In genomic region chr3:85259748-85260147, GRCh38 we compare ENCODE assay signal across 25 cellular contexts.
"Had no signal": no experiment of that assay in that cellular context is flagged by ENCODE, and none has a peak within 500 bp of the region (broad histone marks: within the 10 kb centered on the region; RNA-seq: fewer than 3 reads in every experiment).

No MANE protein-coding gene starts in this region.

- H3K36me3 Mint-ChIP-seq: activated naive CD4-positive, alpha-beta T cell treated with anti-CD3 and anti-CD28 coated beads, Interleukin-2, amount 50 U/mL, for 24 hours; IgD-negative memory B cell had no signal

- H3K4me3 Mint-ChIP-seq: activated CD8-positive, alpha-beta T cell treated with anti-CD3 and anti-CD28 coated beads for 36 hours; activated naive CD4-positive, alpha-beta T cell treated with anti-CD3 and anti-CD28 coated beads, Interleukin-2, amount 50 U/mL, for 24 hours; activated T-cell treated with anti-CD3 and anti-CD28 coated beads, Interleukin-2, amount 50 U/mL, for 24 hours; activated T-helper 1 cell treated with anti-CD3 and anti-CD28 coated beads, Interleukin-12 subunit alpha, Interleukin-12 subunit beta, Interleukin-2, Interleukin-4 antibody, amounts not matched to agents 30 ng/mL and 10 ng/mL and 1 ng/mL, durations not matched to agents 14 hours and 24 hours and 36 hours; IgD-negative memory B cell had no signal

- H3K9me3 Mint-ChIP-seq: activated naive CD4-positive, alpha-beta T cell treated with anti-CD3 and anti-CD28 coated beads, Interleukin-2, amount 50 U/mL, for 24 hours; activated T-helper 1 cell treated with anti-CD3 and anti-CD28 coated beads, Interleukin-12 subunit alpha, Interleukin-12 subunit beta, Interleukin-2, Interleukin-4 antibody, amounts not matched to agents 30 ng/mL and 10 ng/mL and 1 ng/mL, durations not matched to agents 14 hours and 24 hours and 36 hours had no signal

- H3K4me1 Mint-ChIP-seq: activated naive CD4-positive, alpha-beta T cell treated with anti-CD3 and anti-CD28 coated beads, Interleukin-2, amount 50 U/mL, for 24 hours had no signal

- H3K36me3 ChIP-seq: SJCRH30 had no signal

- H3K27me3 Mint-ChIP-seq: activated CD8-positive, alpha-beta T cell treated with anti-CD3 and anti-CD28 coated beads for 36 hours; activated naive CD4-positive, alpha-beta T cell treated with anti-CD3 and anti-CD28 coated beads, Interleukin-2, amount 50 U/mL, for 24 hours; activated T-cell treated with anti-CD3 and anti-CD28 coated beads, Interleukin-2, amount 50 U/mL, for 24 hours; IgD-negative memory B cell had no signal

- H3K27ac ChIP-seq: body of pancreas, PC-9, SJCRH30 had no signal

- H3K9ac ChIP-seq: SK-N-SH had no signal

- H3K4me3 ChIP-seq: body of pancreas, PC-9, SJCRH30 had no signal

- ATAC-seq: activated CD4-positive, CD25-positive, alpha-beta regulatory T cell treated with anti-CD3 and anti-CD28 coated beads, Interleukin-2, amount 50 U/mL, for 24 hours; activated CD8-positive, alpha-beta T cell treated with anti-CD3 and anti-CD28 coated beads for 36 hours; body of pancreas had no signal

- H3K4me1 ChIP-seq: body of pancreas, SJCRH30 had no signal

- H3K27ac Mint-ChIP-seq: activated CD8-positive, alpha-beta T cell treated with anti-CD3 and anti-CD28 coated beads for 36 hours; activated naive CD4-positive, alpha-beta T cell treated with anti-CD3 and anti-CD28 coated beads, Interleukin-2, amount 50 U/mL, for 24 hours; activated T-cell treated with anti-CD3 and anti-CD28 coated beads, Interleukin-2, amount 50 U/mL, for 24 hours; activated T-helper 1 cell treated with anti-CD3 and anti-CD28 coated beads, Interleukin-12 subunit alpha, Interleukin-12 subunit beta, Interleukin-2, Interleukin-4 antibody, amounts not matched to agents 30 ng/mL and 10 ng/mL and 1 ng/mL, durations not matched to agents 14 hours and 24 hours and 36 hours; IgD-negative memory B cell had no signal

- DNase-seq: activated CD4-positive, alpha-beta T cell treated with anti-CD3 and anti-CD28 coated beads for 4 hours; activated CD8-positive, alpha-beta memory T cell treated with anti-CD3 and anti-CD28 coated beads, Interleukin-2, amount 50 U/mL, for 4 hours; activated CD8-positive, alpha-beta T cell treated with anti-CD3 and anti-CD28 coated beads for 36 hours; activated effector memory CD4-positive, alpha-beta T cell treated with Interleukin-2 at 50 U/mL for 16 hours; activated naive CD4-positive, alpha-beta T cell; activated T-cell treated with anti-CD3 and anti-CD28 coated beads, Interleukin-2, amount 50 U/mL, for 24 hours; aorta; body of pancreas; KG1; NCI-H1048; NCI-H146; NCI-H187 treated with DMSO at 0.1 percent for 48 hours; NCI-H2107; NCI-H510A; NCI-H526 treated with DMSO at 0.1 percent for 48 hours; NCI-H82; PC-9; Right ventricle myocardium superior; SK-N-SH; T-helper 1 cell had no signal

- H2AFZ ChIP-seq: PC-9 had no signal

- H3K4me2 ChIP-seq: PC-9, SK-N-SH had no signal

- H3K27me3 ChIP-seq: body of pancreas, SJCRH30 had no signal

- H3K9me3 ChIP-seq: body of pancreas, SJCRH30, SK-N-SH had no signal
